In genomic region chr1:202589190-202589680, GRCh38 we compare ENCODE assay signal across 8 cellular contexts.
DNase-seq lines count a peak whose midpoint lies in the region; ATAC-seq lines count a peak whose summit lies in the region.

No MANE protein-coding gene starts in this region.

- intact Hi-C loops in Right ventricle myocardium superior (cut with DNase I), result no loop called here

- DNase-seq in Daoy (ENCODE audit: low read depth), result peak; percentile 99
- DNase-seq in SW 1271 (lab: John Stamatoyannopoulos, UW), result peak; percentile 86 to 91
- peak; percentile 90 for DNase-seq in Right ventricle myocardium superior
- peak; percentile 99 for DNase-seq in renal cortical epithelial cell (ENCODE audit: low read depth)
- no peak for DNase-seq in stimulated activated CD4-positive, alpha-beta T cell treated with anti-CD3 and anti-CD28 coated beads, Interleukin-4, amount 100 ng/mL, for 4 hours
- DNase-seq in KBM-7, result no peak
- no peak for DNase-seq in NCI-H2227 treated with DMSO at 0.1 percent for 48 hours (lab: John Stamatoyannopoulos, UW)

- in situ Hi-C loops in KBM-7 (cut with MboI; ENCODE audit: low pct_unique_long_range_greater_than_20kb, low sequenced_read_pairs), result no loop called here

- ATAC-seq in Right ventricle myocardium superior (ENCODE audit: poor library complexity) (peak; percentile 81), HG03469 (IDR thresholded peaks at IDR 0.05; ENCODE audit: unreplicated experiment) (no peak)

Comparison
In these comparisons a context has a peak if more than half of its experiments do, and no peak if none do; other contexts are left out.
1. DNase-seq: peak in Daoy (single experiment), SW 1271 (2 of 2), Right ventricle myocardium superior (single experiment) and renal cortical epithelial cell (single experiment); none in stimulated activated CD4-positive, alpha-beta T cell treated with anti-CD3 and anti-CD28 coated beads, Interleukin-4, amount 100 ng/mL, for 4 hours (0 of 2), KBM-7 (single experiment) and NCI-H2227 treated with DMSO at 0.1 percent for 48 hours (single experiment).